In genomic region chrX:15646543-15646942, GRCh38 we compare ENCODE assay signal across 24 cellular contexts. TPM values are rescaled to one million over a fixed set of nuclear protein-coding genes. Genes with fewer than 3 reads are reported as not detected.
DNase-seq lines count a peak whose midpoint lies in the region; ATAC-seq, FAIRE-seq and TF ChIP-seq lines count a peak whose summit lies in the region.
"Had no signal": no experiment of that assay in that cellular context is flagged by ENCODE, and none has a peak within 500 bp of the region (broad histone marks: within the 10 kb centered on the region; RNA-seq: fewer than 3 reads in every experiment).

No MANE protein-coding gene starts in this region.

- H3K9me3 ChIP-seq in neuronal stem cell (replicated peaks in 1 of 2; ENCODE audit: control insufficient read depth in 2 of 2, insufficient read depth in 1 of 2, low read depth in 1 of 2, low read length in 2 of 2) (no peaks in the 10 kb centered on the region), aorta (ENCODE audit: control insufficient read depth, low read length) (no peaks in the 10 kb centered on the region), small intestine (ENCODE audit: control insufficient read depth, low read depth) (no peaks in the 10 kb centered on the region)
- H3K9me3 ChIP-seq: BE2C had no signal

- peak overlapping the region; percentile 28 for H2AK5ac ChIP-seq in neuronal stem cell (ENCODE audit: low read depth, low read length)

- H2BK120ac ChIP-seq in neuronal stem cell (ENCODE audit: low read depth, low read length) = no peak overlapping the region

- H3K27me3 ChIP-seq in GM06990 (replicated peaks; ENCODE audit: control insufficient read depth, insufficient read depth, low read length) = no peaks in the 10 kb centered on the region
- H3K27me3 ChIP-seq in H7 (ENCODE audit: control insufficient read depth, insufficient read depth, low read length) = no peaks in the 10 kb centered on the region
- peaks cover 0 to under 1% (median 0%) of the 10 kb centered on the region in 3 experiments for H3K27me3 ChIP-seq in neuronal stem cell (ENCODE audit: control insufficient read depth in 3 of 3, insufficient read depth in 3 of 3, low read depth in 1 of 3, low read length in 3 of 3)
- no peaks in the 10 kb centered on the region for H3K27me3 ChIP-seq in aorta (ENCODE audit: control insufficient read depth in 1 of 2, insufficient read depth in 2 of 2, low read length in 1 of 2)
- H3K27me3 ChIP-seq in small intestine (ENCODE audit: control insufficient read depth in 2 of 2, insufficient read depth in 2 of 2, low read length in 2 of 2) = no peaks in the 10 kb centered on the region
- H3K27me3 ChIP-seq: BE2C had no signal

- no peaks in the 10 kb centered on the region for H3K4me1 ChIP-seq in neuronal stem cell (ENCODE audit: control insufficient read depth in 2 of 2, insufficient read depth in 1 of 2, low read depth in 1 of 2, low read length in 2 of 2)
- H3K4me1 ChIP-seq in aorta (ENCODE audit: control insufficient read depth in 1 of 2, insufficient read depth in 2 of 2, low read length in 2 of 2) = no peaks in the 10 kb centered on the region
- H3K4me1 ChIP-seq in small intestine (ENCODE audit: control insufficient read depth in 2 of 2, insufficient read depth in 1 of 2, low read depth in 1 of 2, low read length in 1 of 2) = no peaks in the 10 kb centered on the region
- H3K4me1 ChIP-seq: BE2C had no signal

- WGBS in neuronal stem cell (ENCODE audit: extremely low coverage in 2 of 2, insufficient read length in 2 of 2, insufficient replicate concordance in 1 of 2), 2 donors = no CpG with 5 or more reads among the region's 27 CpGs
- 89 to 98% methylated on average over 27 of the region's 27 CpGs for WGBS in aorta, 2 donors
- 95 to 97% (median 96%) methylated on average over 21 to 27 of the region's 27 CpGs for WGBS in small intestine, 3 donors

- intact Hi-C loops in aorta (cut with DNase I) = no loop called here

- H3K4me2 ChIP-seq in neuronal stem cell (ENCODE audit: insufficient read depth, low read length, poor library complexity, severe bottlenecking) = no peak overlapping the region

- H2AFZ ChIP-seq in neuronal stem cell (ENCODE audit: low read length) = no peak overlapping the region
- H2AFZ ChIP-seq: GM23248 had no signal

- H3K27ac ChIP-seq in neuronal stem cell (replicated peaks; ENCODE audit: low read length) (no peak overlapping the region), aorta (ENCODE audit: low read depth in 1 of 2, low read length in 2 of 2) (no peak overlapping the region), small intestine (ENCODE audit: low read depth in 1 of 2, low read length in 1 of 2) (no peak overlapping the region)
- H3K27ac ChIP-seq: GM23248 had no signal

- H4K91ac ChIP-seq in neuronal stem cell (ENCODE audit: low read depth, low read length, poor library complexity) = no peak overlapping the region

- H2BK5ac ChIP-seq in neuronal stem cell (ENCODE audit: low read length) = no peak overlapping the region

- no peak overlapping the region for H3K4me3 ChIP-seq in GM06990 (replicated peaks; ENCODE audit: low read depth, low read length)
- H3K4me3 ChIP-seq in H7 (ENCODE audit: insufficient read depth, low read depth, low read length) = no peak overlapping the region
- H3K4me3 ChIP-seq in neuronal stem cell (ENCODE audit: low read length in 2 of 2) = no peak overlapping the region
- H3K4me3 ChIP-seq in aorta (ENCODE audit: low read length in 2 of 2) = no peak overlapping the region
- H3K4me3 ChIP-seq in small intestine (ENCODE audit: low read depth in 1 of 2, low read length in 2 of 2) = no peak overlapping the region
- H3K4me3 ChIP-seq: GM23248 had no signal

- no peak for FAIRE-seq in small intestine (lab: Jason Lieb, UNC)
- FAIRE-seq: A204.1, GM12891, HepG2 had no signal

- no peak overlapping the region for H2BK12ac ChIP-seq in neuronal stem cell (ENCODE audit: low read length)

- no peak for TF ChIP-seq CTCF in GM06990 (IDR thresholded peaks at IDR 0.05; ENCODE audit: insufficient read depth, low read length, poor library complexity, severe bottlenecking)

- H3K36me3 ChIP-seq in GM06990 (ENCODE audit: control insufficient read depth, insufficient read depth, low read length) = no peaks in the 10 kb centered on the region
- H3K36me3 ChIP-seq in H7 (replicated peaks; ENCODE audit: control insufficient read depth, insufficient read depth, low read length) = no peaks in the 10 kb centered on the region
- no peaks in the 10 kb centered on the region for H3K36me3 ChIP-seq in neuronal stem cell (replicated peaks in 1 of 2; ENCODE audit: control insufficient read depth in 2 of 2, insufficient read depth in 2 of 2, low read length in 2 of 2)
- H3K36me3 ChIP-seq in aorta (ENCODE audit: control insufficient read depth in 1 of 2, insufficient read depth in 2 of 2, low read length in 1 of 2) = no peaks in the 10 kb centered on the region
- H3K36me3 ChIP-seq in small intestine (ENCODE audit: control insufficient read depth in 2 of 2, insufficient read depth in 2 of 2, low read length in 2 of 2) = no peaks in the 10 kb centered on the region
- H3K36me3 ChIP-seq: BE2C had no signal

- no peak overlapping the region for H2BK15ac ChIP-seq in neuronal stem cell (ENCODE audit: low read length)

- no peak overlapping the region for H3K14ac ChIP-seq in neuronal stem cell (ENCODE audit: low read length)

- no peak overlapping the region for H4K8ac ChIP-seq in neuronal stem cell (ENCODE audit: low read depth, low read length)

- no peaks in the 10 kb centered on the region for H3K79me1 ChIP-seq in neuronal stem cell (ENCODE audit: low read depth, low read length)

- no peak overlapping the region for H3K18ac ChIP-seq in neuronal stem cell (ENCODE audit: low read length)

- no peak for ATAC-seq in aorta (ENCODE audit: low FRiP score)

- peak; percentile 2 for DNase-seq in GM06990 (ENCODE audit: extremely low read depth, insufficient read length)
- peak; percentile 19 for DNase-seq in H7
- DNase-seq in neuronal stem cell (ENCODE audit: low spot score) = no peak
- peak; percentile 40 to 74 for DNase-seq in aorta
- DNase-seq in small intestine = no peak
- DNase-seq in Kasumi-1 (lab: John Stamatoyannopoulos, UW) = no peak
- DNase-seq: ACHN; BE2C; C1 segment of cervical spinal cord; CD4-positive, CD25-positive, alpha-beta regulatory T cell; COR-L47; DMS 273 treated with DMSO at 0.1 percent for 48 hours; DMS53; DND-41; EL; GM23248; HFFc6 had no signal

- H3K9ac ChIP-seq in neuronal stem cell (ENCODE audit: low read depth, low read length, poor library complexity) = no peak overlapping the region
- H3K9ac ChIP-seq: GM23248 had no signal

- H3K4ac ChIP-seq in neuronal stem cell (ENCODE audit: low read length) = no peak overlapping the region

- H3K23ac ChIP-seq in neuronal stem cell (ENCODE audit: low read depth, low read length, poor library complexity) = no peak overlapping the region

RNA-seq across cellular contexts. Expression of gene CLTRN, which starts 18.1 kb away (rescaled TPM):
- total RNA-seq in H7 (2014; rRNA removed; shearing (Covaris generic)) = 0.73 and 2.7 TPM in 2 replicates
- 2.3 TPM for polyA plus RNA-seq in neuronal stem cell (2013, experiment 1 of 2)
- polyA plus RNA-seq in neuronal stem cell (2013, experiment 2 of 2) = 2.5 TPM
- not detected for total RNA-seq in aorta
- polyA plus RNA-seq in aorta (not detected), small intestine (under 1 TPM in 2 of 3 donors, not detected in 1; 0.52 to 0.81 TPM)
- total RNA-seq: CD4-positive, CD25-positive, alpha-beta regulatory T cell; G401 had no signal
- polyA plus RNA-seq: IgD-negative memory B cell had no signal

RNA-seq across cellular contexts. Expression of gene ACE2, which starts 45.8 kb away (rescaled TPM):
- 0.44 and 0.45 TPM in 2 replicates for total RNA-seq in H7 (2014; rRNA removed; shearing (Covaris generic))
- polyA plus RNA-seq in neuronal stem cell (2013, experiment 1 of 2) = not detected
- not detected for polyA plus RNA-seq in neuronal stem cell (2013, experiment 2 of 2)
- total RNA-seq in aorta = under 1 TPM in 1 of 2 donors, not detected in 1; 0.88 TPM
- polyA plus RNA-seq in aorta = 10 to 100 TPM in 1 of 2 donors, not detected in 1; 13.3 TPM
- 100 to 1,000 TPM in 1 of 3 donors, 10 to 100 TPM in 2; 42.0 to 104 (median 92.9) TPM for polyA plus RNA-seq in small intestine
- total RNA-seq: CD4-positive, CD25-positive, alpha-beta regulatory T cell; CD8-positive, alpha-beta memory T cell; G401; GM23248; H4; HFFc6 had no signal
- polyA plus RNA-seq: CD4-positive, CD25-positive, alpha-beta regulatory T cell; CD8-positive, alpha-beta memory T cell; GM23248; IgD-negative memory B cell had no signal

Comparison
In these comparisons a context has a peak if more than half of its experiments do, and no peak if none do; other contexts are left out.
1. DNase-seq: peak in GM06990 (single experiment), H7 (single experiment) and aorta (2 of 2); none in neuronal stem cell (single experiment), small intestine (single experiment) and Kasumi-1 (0 of 2).